Comparison of ENCODE assay signal across 17 cellular contexts in genomic region chr16:2822158-2822495, GRCh38. TPM values are rescaled to one million over a fixed set of nuclear protein-coding genes. Genes with fewer than 3 reads are reported as not detected.
DNase-seq lines count a peak whose midpoint lies in the region; ATAC-seq lines count a peak whose summit lies in the region.
"Had no signal": no experiment of that assay in that cellular context is flagged by ENCODE, and none has a peak within 500 bp of the region (broad histone marks: within the 10 kb centered on the region; RNA-seq: fewer than 3 reads in every experiment).

No MANE protein-coding gene starts in this region.

- intact Hi-C loops in sciatic nerve (cut with DNase I), result no loop called here

- no peak for ATAC-seq in sciatic nerve
- ATAC-seq: HCT116 had no signal

- peak; percentile 47 for DNase-seq in activated effector memory CD4-positive, alpha-beta T cell treated with anti-CD3 and anti-CD28 coated beads, Interleukin-2, amount 50 U/mL, for 16 hours
- no peak for DNase-seq in activated effector memory CD4-positive, alpha-beta T cell treated with Interleukin-2 at 50 U/mL for 16 hours
- peak; percentile 24 for DNase-seq in islet precursor cell
- peak; percentile 21 for DNase-seq in sciatic nerve (ENCODE audit: low spot score)
- no peak for DNase-seq in central memory CD4-positive, alpha-beta T cell
- DNase-seq in activated T-cell treated with anti-CD3 and anti-CD28 coated beads, Interleukin-2, amount 50 U/mL, for 1 hour, result no peak
- DNase-seq in stimulated activated CD4-positive, alpha-beta T cell treated with anti-CD3 and anti-CD28 coated beads, Interleukin-4, amount 100 ng/mL, for 24 hours, result no peak
- no peak for DNase-seq in NCI-H526 (lab: John Stamatoyannopoulos, UW)
- DNase-seq: Caco-2, DND-41, GDM1, GOT3, IMR-90 had no signal

RNA-seq across cellular contexts. Expression of gene PRSS21, which starts 5.1 kb away (rescaled TPM):
- total RNA-seq in sciatic nerve, result 0.40 TPM
- total RNA-seq: A673, Caco-2, HT-29, IMR-90 had no signal

RNA-seq across cellular contexts. Expression of gene ZG16B, which starts 8.0 kb away (rescaled TPM):
- total RNA-seq in sciatic nerve, result not detected
- total RNA-seq: A673 had no signal

RNA-seq across cellular contexts. Expression of gene PRSS41, which starts 23.9 kb away (rescaled TPM):
- not detected for total RNA-seq in sciatic nerve
- total RNA-seq: A673; Caco-2; CD8-positive, alpha-beta memory T cell; HT-29; IMR-90 had no signal

RNA-seq across cellular contexts. Expression of gene PRSS33, which starts 34.8 kb away (rescaled TPM):
- not detected for total RNA-seq in sciatic nerve
- total RNA-seq: A673, Caco-2, IMR-90 had no signal

RNA-seq across cellular contexts. Expression of gene PRSS22, which starts 35.8 kb away (rescaled TPM):
- 0.36 TPM for total RNA-seq in sciatic nerve
- total RNA-seq: A673; CD8-positive, alpha-beta memory T cell; IMR-90 had no signal

Comparison
In these comparisons a context has a peak if more than half of its experiments do, and no peak if none do; other contexts are left out.
1. DNase-seq: peak in activated effector memory CD4-positive, alpha-beta T cell treated with anti-CD3 and anti-CD28 coated beads, Interleukin-2, amount 50 U/mL, for 16 hours (single experiment), islet precursor cell (single experiment) and sciatic nerve (single experiment); none in activated effector memory CD4-positive, alpha-beta T cell treated with Interleukin-2 at 50 U/mL for 16 hours (single experiment), central memory CD4-positive, alpha-beta T cell (single experiment), activated T-cell treated with anti-CD3 and anti-CD28 coated beads, Interleukin-2, amount 50 U/mL, for 1 hour (single experiment), stimulated activated CD4-positive, alpha-beta T cell treated with anti-CD3 and anti-CD28 coated beads, Interleukin-4, amount 100 ng/mL, for 24 hours (single experiment) and NCI-H526 (0 of 2).